Comparison of ENCODE assay signal across 7 cellular contexts in genomic region chr5:251980-252379, GRCh38. TPM values are rescaled to one million over a fixed set of nuclear protein-coding genes. Genes with fewer than 3 reads are reported as not detected.
DNase-seq lines count a peak whose midpoint lies in the region; ATAC-seq lines count a peak whose summit lies in the region.
"Not testable (repeated sequence)": the region's sequence is repeated elsewhere in the genome, so short reads cannot be mapped to it uniquely, and the experiment has no call there.

No MANE protein-coding gene starts in this region.

- not testable (repeated sequence) for ATAC-seq in CD4-positive, CD25-positive, alpha-beta regulatory T cell (ENCODE audit: low read depth in 2 of 2); T-helper 17 cell; activated CD8-positive, alpha-beta memory T cell treated with anti-CD3 and anti-CD28 coated beads, Interleukin-2, amount 10 ng/mL, durations not matched to agents 7 days and 5 days; central memory CD8-positive, alpha-beta T cell (replicated peaks; ENCODE audit: extremely low read depth, poor library complexity, severe bottlenecking); stimulated activated effector memory CD8-positive, alpha-beta T cell treated with anti-CD3 and anti-CD28 coated beads, Interleukin-12 subunit alpha, Interleukin-12 subunit beta, amount 100 ng/mL, for 72 hours

- not testable (repeated sequence) for H3K27me3 Mint-ChIP-seq in CD4-positive, CD25-positive, alpha-beta regulatory T cell; T-helper 17 cell; activated CD8-positive, alpha-beta memory T cell treated with anti-CD3 and anti-CD28 coated beads, Interleukin-2, amount 10 ng/mL, durations not matched to agents 7 days and 5 days; central memory CD8-positive, alpha-beta T cell; immature natural killer cell (ENCODE audit: low read depth in 3 of 3)

- H3K36me3 ChIP-seq in CD4-positive, CD25-positive, alpha-beta regulatory T cell (ENCODE audit: control insufficient read depth, insufficient read depth, low read length), result peaks cover 31% of the 10 kb centered on the region

- H3K27me3 ChIP-seq in CD4-positive, CD25-positive, alpha-beta regulatory T cell (ENCODE audit: control insufficient read depth, insufficient read depth, low read length), result not testable (repeated sequence)

- CTCF ChIA-PET in activated CD8-positive, alpha-beta memory T cell treated with anti-CD3 and anti-CD28 coated beads, Interleukin-2, amount 10 ng/mL, durations not matched to agents 7 days and 5 days (lab: Charles Lee), result not testable (repeated sequence)

- peaks cover 7 to 17% (median 11%) of the 10 kb centered on the region in 4 donors for H3K4me1 Mint-ChIP-seq in CD4-positive, CD25-positive, alpha-beta regulatory T cell
- not testable (repeated sequence) for H3K4me1 Mint-ChIP-seq in T-helper 17 cell; activated CD8-positive, alpha-beta memory T cell treated with anti-CD3 and anti-CD28 coated beads, Interleukin-2, amount 10 ng/mL, durations not matched to agents 7 days and 5 days; immature natural killer cell
- peaks cover 13% of the 10 kb centered on the region for H3K4me1 Mint-ChIP-seq in central memory CD8-positive, alpha-beta T cell
- H3K4me1 Mint-ChIP-seq in stimulated activated effector memory CD8-positive, alpha-beta T cell treated with anti-CD3 and anti-CD28 coated beads, Interleukin-12 subunit alpha, Interleukin-12 subunit beta, amount 100 ng/mL, for 72 hours, result peaks cover 12% of the 10 kb centered on the region

- DNase-seq in CD4-positive, CD25-positive, alpha-beta regulatory T cell, result peak in 1 of 3 donors; percentile 8
- peak; percentile 37 for DNase-seq in M059J (ENCODE audit: low read depth)
- DNase-seq in T-helper 17 cell; activated CD8-positive, alpha-beta memory T cell treated with anti-CD3 and anti-CD28 coated beads, Interleukin-2, amount 10 ng/mL, durations not matched to agents 7 days and 5 days; central memory CD8-positive, alpha-beta T cell (ENCODE audit: low spot score in 2 of 2); immature natural killer cell; stimulated activated effector memory CD8-positive, alpha-beta T cell treated with anti-CD3 and anti-CD28 coated beads, Interleukin-12 subunit alpha, Interleukin-12 subunit beta, amount 100 ng/mL, for 72 hours (ENCODE audit: low spot score in 2 of 2): not testable (repeated sequence)

- H3K4me1 ChIP-seq in CD4-positive, CD25-positive, alpha-beta regulatory T cell (ENCODE audit: control insufficient read depth, insufficient read depth, low read length, poor library complexity, severe bottlenecking), result not testable (repeated sequence)

- peak overlapping the region; percentile 51 for H3K27ac ChIP-seq in CD4-positive, CD25-positive, alpha-beta regulatory T cell (ENCODE audit: insufficient read depth, low read length, poor library complexity, severe bottlenecking)

- H3K9me3 Mint-ChIP-seq in CD4-positive, CD25-positive, alpha-beta regulatory T cell; activated CD8-positive, alpha-beta memory T cell treated with anti-CD3 and anti-CD28 coated beads, Interleukin-2, amount 10 ng/mL, durations not matched to agents 7 days and 5 days (ENCODE audit: low read depth); central memory CD8-positive, alpha-beta T cell; immature natural killer cell; stimulated activated effector memory CD8-positive, alpha-beta T cell treated with anti-CD3 and anti-CD28 coated beads, Interleukin-12 subunit alpha, Interleukin-12 subunit beta, amount 100 ng/mL, for 72 hours: not testable (repeated sequence)

- H3K36me3 Mint-ChIP-seq in CD4-positive, CD25-positive, alpha-beta regulatory T cell, result peaks cover 47% of the 10 kb centered on the region
- not testable (repeated sequence) for H3K36me3 Mint-ChIP-seq in T-helper 17 cell (ENCODE audit: low read depth)
- H3K36me3 Mint-ChIP-seq in activated CD8-positive, alpha-beta memory T cell treated with anti-CD3 and anti-CD28 coated beads, Interleukin-2, amount 10 ng/mL, durations not matched to agents 7 days and 5 days, result peaks cover 64% of the 10 kb centered on the region
- H3K36me3 Mint-ChIP-seq in central memory CD8-positive, alpha-beta T cell (ENCODE audit: insufficient read depth), result peaks cover 56% of the 10 kb centered on the region
- peaks cover 22 to 63% (median 24%) of the 10 kb centered on the region in 3 donors for H3K36me3 Mint-ChIP-seq in immature natural killer cell
- peaks cover 86% of the 10 kb centered on the region for H3K36me3 Mint-ChIP-seq in stimulated activated effector memory CD8-positive, alpha-beta T cell treated with anti-CD3 and anti-CD28 coated beads, Interleukin-12 subunit alpha, Interleukin-12 subunit beta, amount 100 ng/mL, for 72 hours

- H3K9me3 ChIP-seq in CD4-positive, CD25-positive, alpha-beta regulatory T cell (ENCODE audit: control insufficient read depth in 2 of 2, low read length in 2 of 2); T-helper 17 cell (ENCODE audit: control insufficient read depth, low read length, poor library complexity, severe bottlenecking): not testable (repeated sequence)

- peak overlapping the region in 3 of 4 donors; percentile 45 to 84 (median 48) for H3K4me3 Mint-ChIP-seq in CD4-positive, CD25-positive, alpha-beta regulatory T cell
- H3K4me3 Mint-ChIP-seq in T-helper 17 cell (peak overlapping the region; percentile 80), immature natural killer cell (peak overlapping the region in 1 of 5 donors; percentile 57)
- H3K4me3 Mint-ChIP-seq in activated CD8-positive, alpha-beta memory T cell treated with anti-CD3 and anti-CD28 coated beads, Interleukin-2, amount 10 ng/mL, durations not matched to agents 7 days and 5 days, result not testable (repeated sequence)
- peak overlapping the region; percentile 57 for H3K4me3 Mint-ChIP-seq in central memory CD8-positive, alpha-beta T cell
- peak overlapping the region; percentile 19 for H3K4me3 Mint-ChIP-seq in stimulated activated effector memory CD8-positive, alpha-beta T cell treated with anti-CD3 and anti-CD28 coated beads, Interleukin-12 subunit alpha, Interleukin-12 subunit beta, amount 100 ng/mL, for 72 hours

- H3K4me3 ChIP-seq in CD4-positive, CD25-positive, alpha-beta regulatory T cell (ENCODE audit: low read depth, low read length), result peak overlapping the region; percentile 77

- peak overlapping the region in 2 of 3 donors; percentile 80 to 84 for H3K27ac Mint-ChIP-seq in CD4-positive, CD25-positive, alpha-beta regulatory T cell
- H3K27ac Mint-ChIP-seq in T-helper 17 cell (peak overlapping the region; percentile 91), immature natural killer cell (peak overlapping the region in 4 of 6 donors; percentile 28 to 83 (median 58))
- peak overlapping the region; percentile 49 for H3K27ac Mint-ChIP-seq in activated CD8-positive, alpha-beta memory T cell treated with anti-CD3 and anti-CD28 coated beads, Interleukin-2, amount 10 ng/mL, durations not matched to agents 7 days and 5 days
- H3K27ac Mint-ChIP-seq in central memory CD8-positive, alpha-beta T cell (ENCODE audit: low read depth), result peak overlapping the region; percentile 86
- H3K27ac Mint-ChIP-seq in stimulated activated effector memory CD8-positive, alpha-beta T cell treated with anti-CD3 and anti-CD28 coated beads, Interleukin-12 subunit alpha, Interleukin-12 subunit beta, amount 100 ng/mL, for 72 hours, result peak overlapping the region; percentile 91

RNA-seq across cellular contexts. Expression of gene PDCD6, which starts 19.5 kb away (rescaled TPM):
- 55.3 TPM for total RNA-seq in CD4-positive, CD25-positive, alpha-beta regulatory T cell
- polyA plus RNA-seq in CD4-positive, CD25-positive, alpha-beta regulatory T cell, result 100 to 1,000 TPM; 218 to 245 (median 231) TPM
- 120 and 149 TPM in 2 replicates for total RNA-seq in M059J (2014; rRNA removed; shearing (Covaris generic))
- 10 to 100 TPM; 50.3 to 52.2 TPM for total RNA-seq in T-helper 17 cell
- 100 to 1,000 TPM in 1 of 2 experiments, 10 to 100 TPM in 1; 81.7 to 101 TPM for total RNA-seq in activated CD8-positive, alpha-beta memory T cell treated with anti-CD3 and anti-CD28 coated beads, Interleukin-2, amount 10 ng/mL, durations not matched to agents 7 days and 5 days
- 100 to 1,000 TPM; 209 to 392 (median 236) TPM for polyA plus RNA-seq in immature natural killer cell

RNA-seq across cellular contexts. Expression of gene SDHA, which starts 33.9 kb away (rescaled TPM):
- total RNA-seq in CD4-positive, CD25-positive, alpha-beta regulatory T cell, result 246 TPM
- 100 to 1,000 TPM; 211 to 290 (median 229) TPM for polyA plus RNA-seq in CD4-positive, CD25-positive, alpha-beta regulatory T cell
- 78.4 and 109 TPM in 2 replicates for total RNA-seq in M059J (2014; rRNA removed; shearing (Covaris generic))
- total RNA-seq in T-helper 17 cell, result 100 to 1,000 TPM; 170 to 171 TPM
- 100 to 1,000 TPM; 201 TPM for total RNA-seq in activated CD8-positive, alpha-beta memory T cell treated with anti-CD3 and anti-CD28 coated beads, Interleukin-2, amount 10 ng/mL, durations not matched to agents 7 days and 5 days
- 100 to 1,000 TPM; 140 to 224 (median 208) TPM for polyA plus RNA-seq in immature natural killer cell

RNA-seq across cellular contexts. Expression of gene CCDC127, which starts 34.0 kb away (rescaled TPM):
- 4.0 TPM for total RNA-seq in CD4-positive, CD25-positive, alpha-beta regulatory T cell
- 1 to 10 TPM; 3.2 to 5.7 (median 4.4) TPM for polyA plus RNA-seq in CD4-positive, CD25-positive, alpha-beta regulatory T cell
- total RNA-seq in M059J (2014; rRNA removed; shearing (Covaris generic)), result 3.4 and 5.4 TPM in 2 replicates
- total RNA-seq in T-helper 17 cell, result 1 to 10 TPM; 1.9 to 2.4 TPM
- 1 to 10 TPM; 4.8 to 6.2 TPM for total RNA-seq in activated CD8-positive, alpha-beta memory T cell treated with anti-CD3 and anti-CD28 coated beads, Interleukin-2, amount 10 ng/mL, durations not matched to agents 7 days and 5 days
- 1 to 10 TPM; 2.4 to 3.8 (median 3.6) TPM for polyA plus RNA-seq in immature natural killer cell
